8 cellular contexts compared by ENCODE assay signal in genomic region chr7:128405345-128406146, GRCh38. TPM values are rescaled to one million over a fixed set of nuclear protein-coding genes. Genes with fewer than 3 reads are reported as not detected.
DNase-seq lines count a peak whose midpoint lies in the region; ATAC-seq and TF ChIP-seq lines count a peak whose summit lies in the region.

No MANE protein-coding gene starts in this region.

- TF ChIP-seq CTCF in heart left ventricle (IDR thresholded peaks at IDR 0.05): no peak
- no peak for TF ChIP-seq CTCF in sigmoid colon (IDR thresholded peaks at IDR 0.05)

- intact Hi-C loops in heart left ventricle (cut with DNase I): loop anchor here in 2 of 10 donors (10.0 kb wide), 2 partner anchors 49 to 59 kb away; partner anchors contain the start of gene HILPDA (in 1 of the 2)
- intact Hi-C loops in sigmoid colon (cut with DNase I): loop anchor here (2.0 to 5.0 kb wide), 2 partner anchors 51 to 818 kb away; partner anchors contain the start of genes ARF5 and GCC1

- H3K27ac ChIP-seq in heart left ventricle (peak overlapping the region in 11 of 12 donors; percentile 4 to 94 (median 69)), sigmoid colon (peak overlapping the region; percentile 91 to 94 (median 94))

- H3K4me1 ChIP-seq in heart left ventricle: peaks cover 0 to 56% (median 41%) of the 10 kb centered on the region in 12 donors
- H3K4me1 ChIP-seq in sigmoid colon: peaks cover 0 to 52% (median 41%) of the 10 kb centered on the region in 4 donors

- H3K4me3 ChIP-seq in heart left ventricle (peak overlapping the region; percentile 63 to 98 (median 81)), sigmoid colon (peak overlapping the region; percentile 64 to 87 (median 75))

- TF ChIP-seq EP300 in sigmoid colon (IDR thresholded peaks at IDR 0.05): no peak

- peak; percentile 23 for ATAC-seq in GM19351 (IDR thresholded peaks at IDR 0.05; ENCODE audit: unreplicated experiment)
- peak in 1 of 4 donors; percentile 1 for ATAC-seq in heart left ventricle
- ATAC-seq in GM19035 (IDR thresholded peaks at IDR 0.05; ENCODE audit: unreplicated experiment): no peak

- H3K9me3 ChIP-seq in heart left ventricle: no peaks in the 10 kb centered on the region
- H3K9me3 ChIP-seq in sigmoid colon: no peaks in the 10 kb centered on the region

- peak in 1 of 2 donors; percentile 44 for TF ChIP-seq POLR2A in heart left ventricle (IDR thresholded peaks at IDR 0.05)
- TF ChIP-seq POLR2A in sigmoid colon (IDR thresholded peaks at IDR 0.05): no peak

- 1 to 6% (median 3%) methylated on average over 37 to 101 of the region's 101 CpGs for WGBS in heart left ventricle, 4 donors
- WGBS in sigmoid colon, 2 donors: 1% methylated on average over 101 of the region's 101 CpGs

- peaks cover 0 to 25% (median 5%) of the 10 kb centered on the region in 9 donors for H3K36me3 ChIP-seq in heart left ventricle
- H3K36me3 ChIP-seq in sigmoid colon: peaks cover 0 to 23% (median 8%) of the 10 kb centered on the region in 4 donors

- no peaks in the 10 kb centered on the region for H3K27me3 ChIP-seq in heart left ventricle
- no peaks in the 10 kb centered on the region for H3K27me3 ChIP-seq in sigmoid colon

- DNase-seq in 8988T (peak; percentile 74), heart left ventricle (peak; percentile 58 to 82 (median 65)), sigmoid colon (no peak), H4 (ENCODE audit: low spot score) (no peak)
- peak; percentile 37 for DNase-seq in activated gamma-delta T cell treated with anti-CD3 and anti-CD28 coated beads, Interleukin-2, amount 50 U/mL, for 16 hours (ENCODE audit: low read depth)

TF ChIP-seq in PFSK-1, 5 proteins besides CTCF, POLR2A, EP300 and RAD21:
- TF ChIP-seq SIN3A (IDR thresholded peaks at IDR 0.05; ENCODE audit: borderline replicate concordance, insufficient read depth, low read length): no peak
- TF ChIP-seq POLR2AphosphoS5 (IDR thresholded peaks at IDR 0.05; ENCODE audit: low read depth, low read length): 0 out of 2 replicates have a peak, but pooled peaks have one; percentile 32

RNA-seq across cellular contexts. Expression of gene IMPDH1, which starts 4.2 kb away (rescaled TPM):
- 80.6 TPM for polyA plus RNA-seq in PFSK-1 (2012; ENCODE audit: insufficient read length, low read depth)
- total RNA-seq in heart left ventricle (10 to 100 TPM; 12.3 to 65.3 (median 25.7) TPM), sigmoid colon (10 to 100 TPM; 23.5 to 36.3 (median 28.7) TPM)
- polyA plus RNA-seq in heart left ventricle (10 to 100 TPM; 16.6 to 23.6 TPM), sigmoid colon (10 to 100 TPM; 16.6 to 39.7 (median 16.8) TPM)
- total RNA-seq in H4 (2014; rRNA removed; shearing (Covaris generic)): 46.7 and 56.6 TPM in 2 replicates

RNA-seq across cellular contexts. Expression of gene PRRT4, which starts 44.1 kb away (rescaled TPM):
- polyA plus RNA-seq in PFSK-1 (2012; ENCODE audit: insufficient read length, low read depth): 1.6 TPM
- total RNA-seq in heart left ventricle: 1 to 10 TPM in 8 of 9 donors, under 1 TPM in 1; 0.31 to 3.1 (median 1.9) TPM
- 1 to 10 TPM in 1 of 2 donors, under 1 TPM in 1; 0.51 to 2.7 TPM for polyA plus RNA-seq in heart left ventricle
- total RNA-seq in sigmoid colon: 1 to 10 TPM in 1 of 4 donors, under 1 TPM in 3; 0.27 to 1.1 (median 0.83) TPM
- polyA plus RNA-seq in sigmoid colon: under 1 TPM in 1 of 3 donors, not detected in 2; 0.96 TPM
- total RNA-seq in H4 (2014; rRNA removed; shearing (Covaris generic)): 0.21 TPM in 1 of 2 replicates, not detected in the other

RNA-seq across cellular contexts. Expression of gene HILPDA, which starts 50.1 kb away (rescaled TPM):
- polyA plus RNA-seq in PFSK-1 (2012; ENCODE audit: insufficient read length, low read depth): 4.8 TPM
- 10 to 100 TPM in 3 of 9 donors, 1 to 10 TPM in 6; 6.1 to 17.7 (median 7.7) TPM for total RNA-seq in heart left ventricle
- 1 to 10 TPM; 7.5 to 8.5 TPM for polyA plus RNA-seq in heart left ventricle
- total RNA-seq in sigmoid colon: 10 to 100 TPM; 10.2 to 12.8 (median 11.3) TPM
- 10 to 100 TPM in 1 of 3 donors, 1 to 10 TPM in 2; 3.6 to 12.7 (median 3.7) TPM for polyA plus RNA-seq in sigmoid colon
- total RNA-seq in H4 (2014; rRNA removed; shearing (Covaris generic)): 11.3 and 20.6 TPM in 2 replicates

Comparison
In these comparisons a context has a peak if more than half of its experiments do, and no peak if none do; other contexts are left out.
1. DNase-seq: peak in 8988T (single experiment), activated gamma-delta T cell treated with anti-CD3 and anti-CD28 coated beads, Interleukin-2, amount 50 U/mL, for 16 hours (single experiment) and heart left ventricle (5 of 5); none in sigmoid colon (single experiment) and H4 (single experiment).